Comparison of ENCODE assay signal across 22 cellular contexts in genomic region chr5:121918238-121918637, GRCh38.
"Had no signal": no experiment of that assay in that cellular context is flagged by ENCODE, and none has a peak within 500 bp of the region (broad histone marks: within the 10 kb centered on the region; RNA-seq: fewer than 3 reads in every experiment).

No MANE protein-coding gene starts in this region.

- DNase-seq: IMR-90, Karpas-422, KG1, MG63, NCI-H1092, NCI-H1105 treated with DMSO at 0.1 percent for 48 hours, NCI-H1417 treated with DMSO at 0.1 percent for 48 hours, NCI-H146, NCI-H1930, NCI-H2081, NCI-H2107, NCI-H2227 treated with DMSO at 0.1 percent for 48 hours, NCI-H446, NCI-H510A, NCI-H524 treated with DMSO at 0.1 percent for 48 hours, NCI-H774, Right ventricle myocardium superior, RPMI8226, SIG-M5 had no signal

- ATAC-seq: HepG2 had no signal

- H3K4me3 ChIP-seq: MG63, SJSA1, SK-N-MC had no signal
